ENCODE assay signal across 1 cellular context in genomic region chr2:240560084-240560479, GRCh38.
TF ChIP-seq lines count a peak whose summit lies in the region.

Gene DUSP28, plus strand, starts transcription at chr2:240560357. Its CDS starts 328 bp downstream, at chr2:240560685.

TF ChIP-seq in HepG2, 621 proteins besides CTCF, POLR2A, EP300 and RAD21 (continued from another document and continues in another):
- TF ChIP-seq THAP9 (CRISPR knock-in tag; IDR thresholded peaks at IDR 0.05; ENCODE audit: borderline replicate concordance) = no peak
- TF ChIP-seq GABPA (IDR thresholded peaks at IDR 0.05; ENCODE audit: low read depth, low read length) = no peak
- TF ChIP-seq GABPA (CRISPR knock-in tag; IDR thresholded peaks at IDR 0.05; ENCODE audit: low read depth) = no peak; the same call in 1 of the 2 replicates
- TF ChIP-seq PCBP1 (IDR thresholded peaks at IDR 0.05; ENCODE audit: borderline replicate concordance, low read depth, low read length) = no peak
- peak; percentile 84 for TF ChIP-seq ZNF589 (CRISPR knock-in tag; conservative IDR thresholded peaks at IDR 0.05)
- TF ChIP-seq POGK (CRISPR knock-in tag; conservative IDR thresholded peaks at IDR 0.05) = peak; percentile 92
- no peak for TF ChIP-seq ZNF577 (CRISPR knock-in tag; IDR thresholded peaks at IDR 0.05; ENCODE audit: borderline replicate concordance, low read depth)
- TF ChIP-seq NFIC (IDR thresholded peaks at IDR 0.05; ENCODE audit: low read length) = no peak
- no peak for TF ChIP-seq HNF1A (IDR thresholded peaks at IDR 0.05; ENCODE audit: low read depth)
- TF ChIP-seq HNF1A (CRISPR knock-in tag; IDR thresholded peaks at IDR 0.05; ENCODE audit: borderline replicate concordance) = no peak
- TF ChIP-seq ZSCAN12 (CRISPR knock-in tag; IDR thresholded peaks at IDR 0.05) = peak; percentile 85; the same call in 1 of the 2 replicates
- TF ChIP-seq RBM39 (IDR thresholded peaks at IDR 0.05; ENCODE audit: low read depth, low read length, poor library complexity, severe bottlenecking) = no peak
- no peak for TF ChIP-seq ZNF337 (CRISPR knock-in tag; IDR thresholded peaks at IDR 0.05; ENCODE audit: borderline replicate concordance, low read depth)
- peak; percentile 80 for TF ChIP-seq KLF6 (CRISPR knock-in tag; IDR thresholded peaks at IDR 0.05)
- no peak for TF ChIP-seq SMYD3 (CRISPR knock-in tag; IDR thresholded peaks at IDR 0.05)
- TF ChIP-seq TBP (CRISPR knock-in tag; IDR thresholded peaks at IDR 0.05) = 0 out of 2 replicates have a peak, but pooled peaks have one; percentile 16
- peak; percentile 31; the same call in 1 of the 2 replicates for TF ChIP-seq ZNF441 (CRISPR knock-in tag; IDR thresholded peaks at IDR 0.05; ENCODE audit: borderline replicate concordance)
- peak; percentile 76 for TF ChIP-seq ZZZ3 (CRISPR knock-in tag; IDR thresholded peaks at IDR 0.05; ENCODE audit: borderline replicate concordance)
- TF ChIP-seq NCOR1 (IDR thresholded peaks at IDR 0.05; ENCODE audit: borderline replicate concordance, low read length) = no peak
- TF ChIP-seq ZNF772 (CRISPR knock-in tag; IDR thresholded peaks at IDR 0.05) = peak; percentile 94
- TF ChIP-seq ATF7-NPFF (CRISPR knock-in tag; IDR thresholded peaks at IDR 0.05; ENCODE audit: low read depth) = no peak; the same call in 1 of the 2 replicates
- no peak for TF ChIP-seq ZNF207 (IDR thresholded peaks at IDR 0.05; ENCODE audit: borderline replicate concordance)
- no peak for TF ChIP-seq ZBTB39 (CRISPR knock-in tag; IDR thresholded peaks at IDR 0.05)
- peak; percentile 94 for TF ChIP-seq ZNF792 (CRISPR knock-in tag; IDR thresholded peaks at IDR 0.05)
- no peak for TF ChIP-seq HNRNPUL1 (IDR thresholded peaks at IDR 0.05; ENCODE audit: low read depth, low read length)
- TF ChIP-seq NR2F1 (CRISPR knock-in tag; IDR thresholded peaks at IDR 0.05) = no peak
- peak; percentile 99 for TF ChIP-seq MXI1 (IDR thresholded peaks at IDR 0.05; ENCODE audit: borderline replicate concordance, low read depth, low read length)
- TF ChIP-seq ZNF737 (CRISPR knock-in tag; IDR thresholded peaks at IDR 0.05; ENCODE audit: borderline replicate concordance) = no peak
- TF ChIP-seq GLMP (CRISPR knock-in tag; IDR thresholded peaks at IDR 0.05; ENCODE audit: borderline replicate concordance) = no peak
- TF ChIP-seq ZNF704 (CRISPR knock-in tag; IDR thresholded peaks at IDR 0.05; ENCODE audit: borderline replicate concordance) = peak; percentile 39; the same call in 1 of the 2 replicates
- no peak for TF ChIP-seq ZBTB14 (CRISPR knock-in tag; IDR thresholded peaks at IDR 0.05)
- TF ChIP-seq ZNF33A (CRISPR knock-in tag; IDR thresholded peaks at IDR 0.05; ENCODE audit: borderline replicate concordance) = no peak; the same call in 1 of the 2 replicates
- TF ChIP-seq ZNF574 (CRISPR knock-in tag; IDR thresholded peaks at IDR 0.05) = peak; percentile 65; the same call in 1 of the 2 replicates
- TF ChIP-seq ZNF800 (CRISPR knock-in tag; IDR thresholded peaks at IDR 0.05) = no peak; the same call in 1 of the 2 replicates
- peak; percentile 73 for TF ChIP-seq PATZ1 (CRISPR knock-in tag; IDR thresholded peaks at IDR 0.05)
- 0 out of 2 replicates have a peak, but pooled peaks have one; percentile 14 for TF ChIP-seq ZNF3 (CRISPR knock-in tag; IDR thresholded peaks at IDR 0.05)
